8 cellular contexts compared by ENCODE assay signal in genomic region chr4:25234390-25235367, GRCh38. TPM values are rescaled to one million over a fixed set of nuclear protein-coding genes. Genes with fewer than 3 reads are reported as not detected.
A peak's percentile ranks its signal among the peaks of the same experiment; 100 is the strongest.
DNase-seq lines count a peak whose midpoint lies in the region; ATAC-seq, FAIRE-seq and TF ChIP-seq lines count a peak whose summit lies in the region.

No MANE protein-coding gene starts in this region.

- intact Hi-C loops in dorsolateral prefrontal cortex (cut with DNase I) (loop anchor here (2.0 to 5.0 kb wide), 3 partner anchors 74 to 78 kb away; partner anchors contain the start of genes SEPSECS (in 2 of the 2) and ZCCHC4 (in 2 of the 2)), HepG2 (cut with micrococcal nuclease; ENCODE audit: unreplicated experiment) (loop anchor here (2.0 to 10.0 kb wide), 4 partner anchors 56 to 140 kb away; partner anchors contain the start of genes ANAPC4, SEPSECS and ZCCHC4)

- in situ Hi-C loops in GM18951 (cut with MboI; ENCODE audit: low sequenced_read_pairs, unreplicated experiment), result no loop called here
- in situ Hi-C loops in HepG2 (cut with HindIII; ENCODE audit: extremely low pct_ligation_motif_present, low pct_unique_long_range_greater_than_20kb), result loop anchor here (5.0 kb wide), 1 partner anchor 78 kb away; the partner anchor contains the start of gene ZCCHC4

- DNase-seq in BJ (ENCODE audit: low read depth), result peak; percentile 54
- DNase-seq in NCI-H446 treated with DMSO at 0.1 percent for 48 hours (lab: John Stamatoyannopoulos, UW), result peak; percentile 18
- DNase-seq in activated CD4-positive, alpha-beta T cell treated with anti-CD3 and anti-CD28 coated beads for 4 hours, result peak; percentile 28 to 40
- DNase-seq in dorsolateral prefrontal cortex, result peak in 5 of 10 donors; percentile 10 to 67 (median 40)
- peak; percentile 89 for DNase-seq in HepG2 (ENCODE audit: low spot score)
- peak; percentile 14 to 24 for DNase-seq in stimulated activated CD8-positive, alpha-beta memory T cell treated with anti-CD3 and anti-CD28 coated beads, Interleukin-15, amount 100 ng/mL, for 48 hours (ENCODE audit: low read depth in 2 of 2)

- peak overlapping the region; percentile 97 for H3K9ac ChIP-seq in HepG2 (ENCODE audit: insufficient read depth, low read depth, low read length)

- TF ChIP-seq RAD21 in HepG2 (CRISPR knock-in tag; IDR thresholded peaks at IDR 0.05), result no peak

- H3K36me3 ChIP-seq in BJ (ENCODE audit: control insufficient read depth, insufficient read depth, low read length), result no peaks in the 10 kb centered on the region
- H3K36me3 ChIP-seq in HepG2 (replicated peaks in 1 of 2; ENCODE audit: control insufficient read depth in 1 of 2, insufficient read depth in 2 of 2, low read length in 2 of 2), result peaks cover 0 to 1% of the 10 kb centered on the region in 2 experiments; a peak in 1 of 5 replicates

- POLR2A ChIA-PET in BJ (lab: Charles Lee) (no interaction called here), HepG2 (lab: Yijun Ruan, JAX) (interaction anchor here (1.5 to 4.4 kb wide), 3 partner anchors 74 to 80 kb away, joined by 5 to 30 read pairs (median 11); partner anchors contain the start of genes SEPSECS and ZCCHC4)

- H3K9me3 ChIP-seq in HepG2 (ENCODE audit: low read length), result no peaks in the 10 kb centered on the region

- WGBS in HepG2 (ENCODE audit: low lambda C conversion rate), result under 1% methylated on average over 17 of the region's 49 CpGs

- H3K4me3 ChIP-seq in BJ (ENCODE audit: low read depth, low read length) (peak overlapping the region; percentile 99), dorsolateral prefrontal cortex (peak overlapping the region; percentile 54 to 98 (median 92)), HepG2 (replicated peaks in 1 of 3; ENCODE audit: insufficient read depth in 1 of 3, low read depth in 2 of 3, low read length in 3 of 3) (peak overlapping the region; percentile 84 to 98 (median 91))

- TF ChIP-seq POLR2A in GM18951 (IDR thresholded peaks at IDR 0.05; ENCODE audit: extremely low read depth, insufficient read depth, insufficient read length) (peak; percentile 27), HepG2 (IDR thresholded peaks at IDR 0.05; ENCODE audit: insufficient read depth in 1 of 2, low read depth in 2 of 2, low read length in 2 of 2) (peak in 1 of 2 experiments; percentile 42; a peak in 1 of 4 replicates)

- peak; percentile 73 for ATAC-seq in HG03135 (IDR thresholded peaks at IDR 0.05; ENCODE audit: unreplicated experiment)
- ATAC-seq in HepG2, result peak; percentile 79

- no peak for TF ChIP-seq EP300 in HepG2 (IDR thresholded peaks at IDR 0.05; ENCODE audit: low read depth in 2 of 2, low read length in 2 of 2)
- no peak for TF ChIP-seq EP300 in HepG2 (CRISPR knock-in tag; IDR thresholded peaks at IDR 0.05; ENCODE audit: borderline replicate concordance)

- H3K4me1 ChIP-seq in HepG2 (ENCODE audit: insufficient read depth, low read length), result peaks cover 35% of the 10 kb centered on the region

- peak overlapping the region; percentile 70 for H2AFZ ChIP-seq in HepG2 (ENCODE audit: low read length)

- H3K27me3 ChIP-seq in BJ (ENCODE audit: control insufficient read depth, insufficient read depth, low read length) (no peaks in the 10 kb centered on the region), dorsolateral prefrontal cortex (no peaks in the 10 kb centered on the region), HepG2 (ENCODE audit: control insufficient read depth in 1 of 2, insufficient read depth in 2 of 2, low read length in 2 of 2) (no peaks in the 10 kb centered on the region; a peak in 1 of 5 replicates)

- H3K4me2 ChIP-seq in HepG2 (ENCODE audit: low read depth, low read length), result peak overlapping the region; percentile 78

- peak overlapping the region; percentile 23 to 94 (median 86) for H3K27ac ChIP-seq in dorsolateral prefrontal cortex
- peak overlapping the region; percentile 79 for H3K27ac ChIP-seq in HepG2 (ENCODE audit: extremely low read length, insufficient read depth, low read length)

- TF ChIP-seq CTCF in BJ (IDR thresholded peaks at IDR 0.05; ENCODE audit: insufficient read depth, low read depth, low read length) (peak; percentile 60), dorsolateral prefrontal cortex (IDR thresholded peaks at IDR 0.05 in 54 of 56, conservative IDR thresholded peaks at IDR 0.05 in 2 of 56; ENCODE audit: low read depth in 1 of 56, partially characterized antibody in 56 of 56) (peak in 52 of 56 donors; percentile 16 to 64 (median 44)), HepG2 (CRISPR knock-in tag; IDR thresholded peaks at IDR 0.05) (peak; percentile 33)

- H3K79me2 ChIP-seq in HepG2 (ENCODE audit: insufficient read depth, low read length), result peaks cover 35% of the 10 kb centered on the region

- FAIRE-seq in HepG2 (lab: Jason Lieb, UNC), result peak; percentile 72

- TSS peak; percentile 71 for BruUV-seq in HepG2 (replicated peaks; lab: Mats Ljungman, UMichigan)

- H4K20me1 ChIP-seq in HepG2 (ENCODE audit: insufficient read depth, low read length), result no peaks in the 10 kb centered on the region

- CTCF ChIA-PET in BJ (lab: Yijun Ruan, JAX), result interaction anchor here (0.8 to 2.2 kb wide), 8 partner anchors 12 to 133 kb away, joined by 3 to 5 read pairs (median 3); partner anchors contain the start of gene ZCCHC4
- CTCF ChIA-PET in HepG2 (lab: Yijun Ruan, JAX; ENCODE audit: low intra/inter-chr PET ratio, low total read pairs), result no interaction called here

TF ChIP-seq in HepG2, 621 proteins besides CTCF, POLR2A, EP300 and RAD21 (continues in another document):
- TF ChIP-seq GATAD1 (CRISPR knock-in tag; IDR thresholded peaks at IDR 0.05) (0 out of 2 replicates have a peak, but pooled peaks have one; percentile 28), ATF1 (CRISPR knock-in tag; IDR thresholded peaks at IDR 0.05) (0 out of 2 replicates have a peak, but pooled peaks have one; percentile 31), PBX2 (CRISPR knock-in tag; IDR thresholded peaks at IDR 0.05) (peak; percentile 60), SOX6 (IDR thresholded peaks at IDR 0.05) (no peak), SOX6 (CRISPR knock-in tag; IDR thresholded peaks at IDR 0.05) (0 out of 2 replicates have a peak, but pooled peaks have one; percentile 34), KDM5A (IDR thresholded peaks at IDR 0.05; ENCODE audit: borderline replicate concordance, low read length) (peak; percentile 19; the same call in 1 of the 2 replicates), DNMT1 (CRISPR knock-in tag; IDR thresholded peaks at IDR 0.05) (0 out of 2 replicates have a peak, but pooled peaks have one; percentile 43), GFI1 (CRISPR knock-in tag; IDR thresholded peaks at IDR 0.05; ENCODE audit: borderline replicate concordance) (peak; percentile 55; the same call in 1 of the 2 replicates), MIXL1 (CRISPR knock-in tag; IDR thresholded peaks at IDR 0.05) (peak; percentile 11), ZNF414 (CRISPR knock-in tag; IDR thresholded peaks at IDR 0.05) (0 out of 2 replicates have a peak, but pooled peaks have one; percentile 37), DDIT3 (CRISPR knock-in tag; IDR thresholded peaks at IDR 0.05) (no peak), ZNF7 (CRISPR knock-in tag; IDR thresholded peaks at IDR 0.05) (no peak), ZSCAN22 (CRISPR knock-in tag; IDR thresholded peaks at IDR 0.05) (no peak)

RNA-seq across cellular contexts. Expression of gene PI4K2B, which starts 0.8 kb away (rescaled TPM):
- 4.3 and 8.9 TPM in 2 replicates for polyA plus RNA-seq in BJ (2011; rRNA removed)
- polyA minus RNA-seq in BJ (2011; rRNA and poly(A)+ RNA removed), result 2.1 and 2.6 TPM in 2 replicates
- total RNA-seq in dorsolateral prefrontal cortex, result 1 to 10 TPM; 1.8 to 5.2 (median 3.1) TPM
- 25.8 and 40.8 TPM in 2 replicates for total RNA-seq in HepG2 (2016; rRNA removed; fragmentation: Illumina TruSeq; extraction: Trizol)
- total RNA-seq in HepG2 (2016; cell fraction: cytosol; rRNA removed; fragmentation: Illumina TruSeq; extraction: Trizol; ENCODE audit: low read depth), result 3.7 and 4.1 TPM in 2 replicates
- 24.9 and 40.9 TPM in 2 replicates for total RNA-seq in HepG2 (2016; cell fraction: insoluble cytoplasmic fraction; rRNA removed; fragmentation: Illumina TruSeq; extraction: Trizol)
- 17.4 and 21.4 TPM in 2 replicates for total RNA-seq in HepG2 (2016; cell fraction: membrane; rRNA removed; fragmentation: Illumina TruSeq; extraction: Trizol)
- total RNA-seq in HepG2 (2016; cell fraction: nucleus; rRNA removed; fragmentation: Illumina TruSeq; extraction: Trizol), result 17.9 and 19.5 TPM in 2 replicates
- 5.4 and 6.9 TPM in 2 replicates for polyA plus RNA-seq in HepG2 (2011; rRNA removed)
- 2.4 and 3.7 TPM in 2 replicates for polyA plus RNA-seq in HepG2 (2011; cell fraction: cytosol; rRNA removed)
- polyA plus RNA-seq in HepG2 (2011; cell fraction: nucleus; rRNA removed), result 2.4 TPM in 2 replicates
- polyA plus RNA-seq in HepG2 (2012), result 8.6 and 12.2 TPM in 2 replicates
- 2.3 and 2.7 TPM in 2 replicates for polyA plus RNA-seq in HepG2 (2016; cell fraction: cytosol; fragmentation: Illumina TruSeq; extraction: Trizol; ENCODE audit: low read depth)
- polyA plus RNA-seq in HepG2 (2016; cell fraction: insoluble cytoplasmic fraction; fragmentation: Illumina TruSeq; extraction: Trizol; ENCODE audit: low read depth), result 43.6 and 50.6 TPM in 2 replicates
- polyA plus RNA-seq in HepG2 (2016; cell fraction: membrane; fragmentation: Illumina TruSeq; extraction: Trizol; ENCODE audit: low read depth), result 11.4 and 12.6 TPM in 2 replicates
- 20.1 and 21.9 TPM in 2 replicates for polyA plus RNA-seq in HepG2 (2016; cell fraction: nucleus; fragmentation: Illumina TruSeq; extraction: Trizol; ENCODE audit: insufficient read depth, low read depth)
- 2.6 and 3.4 TPM in 2 replicates for polyA minus RNA-seq in HepG2 (2011; rRNA and poly(A)+ RNA removed; ENCODE audit: low replicate concordance)
- polyA minus RNA-seq in HepG2 (2011; cell fraction: cytosol; rRNA and poly(A)+ RNA removed), result 3.4 and 6.0 TPM in 2 replicates
- 8.8 and 9.7 TPM in 2 replicates for polyA minus RNA-seq in HepG2 (2011; cell fraction: nucleus; rRNA and poly(A)+ RNA removed)
